10 cellular contexts compared by ENCODE assay signal in the genomic region with DNA sequence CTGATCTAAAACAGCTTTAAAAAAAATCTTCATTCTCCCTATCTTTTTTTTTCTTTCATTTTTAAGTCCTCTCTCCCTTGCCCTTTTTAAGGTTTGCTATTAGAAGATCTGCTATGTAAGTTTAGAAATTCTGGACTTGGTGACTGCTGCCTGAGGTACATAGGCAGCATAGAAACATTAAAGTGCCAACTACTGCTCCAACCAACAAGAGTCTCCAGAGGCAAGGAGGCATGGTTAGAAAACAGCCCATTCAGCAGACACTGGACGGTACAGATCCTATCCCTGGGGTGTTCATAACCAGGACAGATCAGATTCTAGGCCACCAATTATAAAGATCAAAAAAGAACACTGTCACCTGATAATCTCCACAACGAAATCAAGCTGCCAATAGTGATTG. TPM values are rescaled to one million over a fixed set of nuclear protein-coding genes. Genes with fewer than 3 reads are reported as not detected.
DNase-seq lines count a peak whose midpoint lies in the region; ATAC-seq and TF ChIP-seq lines count a peak whose summit lies in the region.
"Had no signal": no experiment of that assay in that cellular context is flagged by ENCODE, and none has a peak within 500 bp of the region (broad histone marks: within the 10 kb centered on the region; RNA-seq: fewer than 3 reads in every experiment).

No MANE protein-coding gene starts in this region.

- H3K27ac ChIP-seq in angular gyrus (ENCODE audit: low read depth, low read length) (peak overlapping the region; percentile 89), left lung (peak overlapping the region; percentile 55 to 85), stomach smooth muscle (ENCODE audit: low read length) (peak overlapping the region; percentile 87)
- H3K27ac ChIP-seq: SJSA1 had no signal

- H3K4me1 ChIP-seq in left lung (peaks cover 43 to 81% of the 10 kb centered on the region in 2 donors), stomach smooth muscle (ENCODE audit: control insufficient read depth, insufficient read depth, low read length) (peaks cover 43% of the 10 kb centered on the region)
- H3K4me1 ChIP-seq: SJSA1 had no signal

- H3K27me3 ChIP-seq in left lung (no peaks in the 10 kb centered on the region), stomach smooth muscle (ENCODE audit: control insufficient read depth in 1 of 2, insufficient read depth in 2 of 2, low read length in 2 of 2) (no peaks in the 10 kb centered on the region)
- H3K27me3 ChIP-seq: SJSA1 had no signal

- ATAC-seq in left lung (no peak), HG02840 (IDR thresholded peaks at IDR 0.05; ENCODE audit: low FRiP score, unreplicated experiment) (no peak)

- TF ChIP-seq CTCF in left lung (IDR thresholded peaks at IDR 0.05) (no peak), GM13976 (IDR thresholded peaks at IDR 0.05; ENCODE audit: borderline replicate concordance, control extremely low read depth, extremely low read depth, insufficient read depth, missing control alignments) (no peak)

- in situ Hi-C loops in GM13976 (cut with MboI; ENCODE audit: low sequenced_read_pairs, unreplicated experiment) = no loop called here

- H3K36me3 ChIP-seq in left lung (peaks cover 0 to 32% of the 10 kb centered on the region in 2 donors), stomach smooth muscle (ENCODE audit: control insufficient read depth in 2 of 2, insufficient read depth in 2 of 2, low read length in 2 of 2) (peaks cover 7 to 9% of the 10 kb centered on the region in 2 donors)

- H3K9ac ChIP-seq in stomach smooth muscle (ENCODE audit: low read length in 2 of 2) = peak overlapping the region; percentile 42 to 56

- peak overlapping the region; percentile 42 for H3K4me3 ChIP-seq in Jurkat, Clone E6-1 (ENCODE audit: low read length)
- H3K4me3 ChIP-seq in left lung (no peak overlapping the region), stomach smooth muscle (ENCODE audit: low read length in 2 of 2) (peak overlapping the region; percentile 23 to 33)
- H3K4me3 ChIP-seq: SJSA1 had no signal

- no peaks in the 10 kb centered on the region for H3K9me3 ChIP-seq in left lung
- no peaks in the 10 kb centered on the region for H3K9me3 ChIP-seq in stomach smooth muscle (ENCODE audit: control insufficient read depth in 2 of 2, low read length in 2 of 2)
- H3K9me3 ChIP-seq: SJSA1 had no signal

- no peak for DNase-seq in Jurkat, Clone E6-1 (ENCODE audit: low read depth, low spot score)
- DNase-seq in left lung (no peak), GM13976 (ENCODE audit: low spot score) (no peak), NCI-H1436 (lab: John Stamatoyannopoulos, UW) (no peak), occipital lobe (lab: John Stamatoyannopoulos, UW) (no peak)
- DNase-seq: GOT3 had no signal

- intact Hi-C loops in left lung (cut with DNase I) = loop anchor here in 1 of 2 donors (10.0 kb wide), 1 partner anchor 56 kb away; no protein-coding TSS in a partner anchor

RNA-seq across cellular contexts. Expression of a gene that starts 36.6 kb away (rescaled TPM):
- polyA plus RNA-seq in Jurkat, Clone E6-1 (2012; ENCODE audit: insufficient read depth, insufficient read length) = 3.3 TPM
- total RNA-seq in left lung (under 1 TPM; 0.16 to 0.29 TPM), occipital lobe (not detected)

RNA-seq across cellular contexts. Expression of a gene that starts 45.9 kb away (rescaled TPM):
- not detected for polyA plus RNA-seq in Jurkat, Clone E6-1 (2012; ENCODE audit: insufficient read depth, insufficient read length)
- total RNA-seq in left lung = 1 to 10 TPM; 4.0 to 5.9 TPM
- total RNA-seq in occipital lobe = not detected
- total RNA-seq: SJSA1 had no signal

RNA-seq across cellular contexts. Expression of a gene that starts 54.4 kb away (rescaled TPM):
- polyA plus RNA-seq in Jurkat, Clone E6-1 (2012; ENCODE audit: insufficient read depth, insufficient read length) = not detected
- total RNA-seq in left lung (100 to 1,000 TPM; 156 to 487 TPM), occipital lobe (not detected)
- total RNA-seq: SJSA1 had no signal

Comparison
In these comparisons a context has a peak if more than half of its experiments do, and no peak if none do; other contexts are left out.
1. H3K4me3 ChIP-seq: peak in Jurkat, Clone E6-1 (single experiment) and stomach smooth muscle (2 of 2); none in left lung (0 of 2).
2. RNA of a gene that starts 54.4 kb away (total RNA-seq): 156 to 487 TPM in left lung; not detected in occipital lobe (single experiment); every median in the first group is over 100 times any median in the second.
3. Peak in every context shown above with its lines, with median percentiles within 50 percentile points of each other: H3K27ac ChIP-seq.